10 cellular contexts compared by ENCODE assay signal in the genomic region with DNA sequence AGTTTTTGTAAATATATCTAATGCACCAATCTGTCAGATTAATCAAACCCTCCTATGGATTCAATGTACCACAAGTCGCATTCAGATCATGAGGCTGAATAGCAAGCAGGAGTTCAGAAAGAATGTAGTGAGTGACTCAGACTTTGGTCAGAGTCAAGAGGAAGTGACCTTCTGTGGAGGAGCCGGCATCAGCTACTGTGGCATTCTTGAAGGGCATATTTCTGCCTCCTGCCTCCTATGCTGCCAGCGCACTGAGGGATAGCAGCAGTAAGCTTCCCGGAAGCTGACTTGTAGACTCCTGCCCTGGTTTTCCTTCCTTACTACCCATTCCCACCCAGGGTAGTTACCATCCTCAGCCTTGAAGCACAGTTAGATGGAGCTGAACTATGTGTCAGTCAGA.
A peak's percentile ranks its signal among the peaks of the same experiment; 100 is the strongest.
DNase-seq lines count a peak whose midpoint lies in the region; TF ChIP-seq lines count a peak whose summit lies in the region.
"Had no signal": no experiment of that assay in that cellular context is flagged by ENCODE, and none has a peak within 500 bp of the region (broad histone marks: within the 10 kb centered on the region; RNA-seq: fewer than 3 reads in every experiment).

No MANE protein-coding gene starts in this region.

- DNase-seq in COLO829 (ENCODE audit: low spot score), result peak; percentile 28
- DNase-seq in NCI-H460 (ENCODE audit: extremely low read depth, low read depth), result peak; percentile 1
- DNase-seq in astrocyte of the spinal cord (ENCODE audit: low read depth, low spot score), result peak; percentile 78
- DNase-seq in kidney epithelial cell (ENCODE audit: low read depth), result peak; percentile 81
- no peak for DNase-seq in mesenteric fat pad (ENCODE audit: low spot score)
- DNase-seq in activated CD4-positive, alpha-beta T cell treated with anti-CD3 and anti-CD28 coated beads, Interleukin-2, amount 50 U/mL, for 4 hours, result no peak
- no peak for DNase-seq in NAMALWA (ENCODE audit: low spot score)
- no peak for DNase-seq in NCI-H2107 treated with DMSO at 0.1 percent for 48 hours (lab: John Stamatoyannopoulos, UW; ENCODE audit: unreplicated experiment)
- DNase-seq: midbrain, NCI-H1092 had no signal

- TF ChIP-seq CTCF in astrocyte of the spinal cord (IDR thresholded peaks at IDR 0.05; ENCODE audit: low read depth, low read length) (no peak), kidney epithelial cell (IDR thresholded peaks at IDR 0.05; ENCODE audit: insufficient read depth, low read length, poor library complexity, severe bottlenecking) (no peak)

- in situ Hi-C loops in astrocyte of the spinal cord (cut with HindIII; ENCODE audit: low sequenced_read_pairs), result no loop called here

- H3K36me3 ChIP-seq in kidney epithelial cell (ENCODE audit: control insufficient read depth, insufficient read depth, low read length), result no peaks in the 10 kb centered on the region

- H3K4me3 ChIP-seq in astrocyte of the spinal cord (ENCODE audit: low read depth, low read length) (no peak overlapping the region), kidney epithelial cell (ENCODE audit: low read depth, low read length) (no peak overlapping the region)

- no peaks in the 10 kb centered on the region for H3K27me3 ChIP-seq in kidney epithelial cell (ENCODE audit: control insufficient read depth, insufficient read depth, low read length)

Comparison
In these comparisons a context has a peak if more than half of its experiments do, and no peak if none do; other contexts are left out.
1. DNase-seq: peak in COLO829 (single experiment), NCI-H460 (single experiment), astrocyte of the spinal cord (single experiment) and kidney epithelial cell (single experiment); none in mesenteric fat pad (single experiment), activated CD4-positive, alpha-beta T cell treated with anti-CD3 and anti-CD28 coated beads, Interleukin-2, amount 50 U/mL, for 4 hours (0 of 2), NAMALWA (single experiment) and NCI-H2107 treated with DMSO at 0.1 percent for 48 hours (single experiment).